In genomic region chr1:118012725-118013124, GRCh38 we compare ENCODE assay signal across 27 cellular contexts.
"Had no signal": no experiment of that assay in that cellular context is flagged by ENCODE, and none has a peak within 500 bp of the region (broad histone marks: within the 10 kb centered on the region; RNA-seq: fewer than 3 reads in every experiment).

No MANE protein-coding gene starts in this region.

- H3K36me3 ChIP-seq: cardiac muscle cell, MG63, WERI-Rb-1 had no signal

- ATAC-seq: activated CD4-positive, alpha-beta T cell treated with anti-CD3 and anti-CD28 coated beads for 36 hours; activated T-helper 17 cell treated with anti-CD3 and anti-CD28 coated beads, Interleukin-2, amount 50 U/mL, for 72 hours; PC-3; T-cell had no signal

- H3K9me3 ChIP-seq: MG63 had no signal

- FAIRE-seq: astrocyte, RCC 7860 had no signal

- H3K27ac ChIP-seq: cardiac muscle cell, WERI-Rb-1 had no signal

- DNase-seq: activated CD4-positive, alpha-beta memory T cell treated with anti-CD3 and anti-CD28 coated beads, Interleukin-2, amount 10 ng/mL, durations not matched to agents 7 days and 5 days; activated CD4-positive, alpha-beta T cell treated with anti-CD3 and anti-CD28 coated beads for 36 hours; activated CD4-positive, alpha-beta T cell treated with anti-CD3 and anti-CD28 coated beads, Interleukin-2, amount 50 U/mL, for 1 hour; activated gamma-delta T cell; activated naive CD4-positive, alpha-beta T cell treated with anti-CD3 and anti-CD28 coated beads for 36 hours; activated T-cell treated with anti-CD3 and anti-CD28 coated beads for 4 hours; activated T-cell treated with anti-CD3 and anti-CD28 coated beads, Interleukin-2, amount 50 U/mL, for 48 hours; amygdala; MG63; NCI-H1092 treated with DMSO at 0.1 percent for 48 hours; NCI-H1417 treated with DMSO at 0.1 percent for 48 hours; NCI-H1694; NCI-H2029; NCI-H345; NCI-H510A treated with DMSO at 0.1 percent for 48 hours; NCI-H69; NK-92 treated with Interleukin-12 subunit alpha and Interleukin-12 subunit beta, amount 100 ng/mL, for 24 hours; PC-3; SHP77 treated with DMSO at 0.1 percent for 48 hours; T-cell; T-helper 2 cell; T1000; WERI-Rb-1 had no signal

- H3K4me3 ChIP-seq: cardiac muscle cell, MG63 had no signal
